8 cellular contexts compared by ENCODE assay signal in genomic region chr2:238370482-238371372, GRCh38. TPM values are rescaled to one million over a fixed set of nuclear protein-coding genes. Genes with fewer than 3 reads are reported as not detected.
DNase-seq lines count a peak whose midpoint lies in the region; FAIRE-seq lines count a peak whose summit lies in the region.

No MANE protein-coding gene starts in this region.

- H3K36me3 ChIP-seq in Karpas-422 (ENCODE audit: insufficient read depth, low read length), result no peaks in the 10 kb centered on the region

- DNase-seq in G401 (ENCODE audit: low spot score), result peak; percentile 43
- peak; percentile 86 for DNase-seq in Karpas-422
- peak; percentile 20 for DNase-seq in SW480 (ENCODE audit: low spot score)
- DNase-seq in astrocyte of the hippocampus (ENCODE audit: low read depth, low spot score), result peak; percentile 83
- DNase-seq in stimulated activated CD4-positive, alpha-beta T cell treated with anti-CD3 and anti-CD28 coated beads, Interleukin-2, amount 100 ng/mL, for 48 hours, result peak; percentile 26 to 37
- DNase-seq in foreskin melanocyte, result no peak
- DNase-seq in 8988T, result no peak

- H3K79me2 ChIP-seq in Karpas-422 (ENCODE audit: low read length), result no peaks in the 10 kb centered on the region

- no peak overlapping the region for H3K9ac ChIP-seq in Karpas-422 (ENCODE audit: low read length)

- in situ Hi-C loops in G401 (cut with HindIII; ENCODE audit: low sequenced_read_pairs), result no loop called here

- no peak overlapping the region for H3K27ac ChIP-seq in Karpas-422 (ENCODE audit: low read length)

- H4K20me1 ChIP-seq in Karpas-422 (ENCODE audit: insufficient read depth, low read depth, low read length), result no peaks in the 10 kb centered on the region

- H2AFZ ChIP-seq in Karpas-422 (ENCODE audit: low read length), result no peak overlapping the region

- peak; percentile 93 for FAIRE-seq in islet of Langerhans (lab: Jason Lieb, UNC)

- no peaks in the 10 kb centered on the region for H3K27me3 ChIP-seq in Karpas-422 (ENCODE audit: low read length)

- H3K4me3 ChIP-seq in Karpas-422 (ENCODE audit: low read length), result no peak overlapping the region

- peaks cover 3% of the 10 kb centered on the region; the same call in 1 of the 2 replicates for H3K4me1 ChIP-seq in Karpas-422 (ENCODE audit: low read length)

- H3K9me2 ChIP-seq in Karpas-422 (replicated peaks; ENCODE audit: insufficient read depth, low read length), result no peaks in the 10 kb centered on the region

- no peak overlapping the region for H3K4me2 ChIP-seq in Karpas-422 (ENCODE audit: low read depth, low read length, poor library complexity, severe bottlenecking)

- no peaks in the 10 kb centered on the region for H3K9me3 ChIP-seq in Karpas-422 (ENCODE audit: low read length)

RNA-seq across cellular contexts. Expression of gene TRAF3IP1, which starts 50.4 kb away (rescaled TPM):
- 11.5 and 20.9 TPM in 2 replicates for total RNA-seq in G401 (2014; rRNA removed; shearing (Covaris generic))
- 16.0 and 18.4 TPM in 2 replicates for total RNA-seq in Karpas-422 (2014; rRNA removed; shearing (Covaris generic); ENCODE audit: low replicate concordance)

RNA-seq across cellular contexts. Expression of gene ASB1, which starts 56.0 kb away (rescaled TPM):
- total RNA-seq in G401 (2014; rRNA removed; shearing (Covaris generic)), result 27.7 and 41.5 TPM in 2 replicates
- total RNA-seq in Karpas-422 (2014; rRNA removed; shearing (Covaris generic); ENCODE audit: low replicate concordance), result 25.1 and 37.0 TPM in 2 replicates

Comparison
In these comparisons a context has a peak if more than half of its experiments do, and no peak if none do; other contexts are left out.
1. DNase-seq: peak in G401 (single experiment), Karpas-422 (single experiment), SW480 (single experiment), astrocyte of the hippocampus (single experiment) and stimulated activated CD4-positive, alpha-beta T cell treated with anti-CD3 and anti-CD28 coated beads, Interleukin-2, amount 100 ng/mL, for 48 hours (2 of 2); none in foreskin melanocyte (single experiment) and 8988T (single experiment).